34 cellular contexts compared by ENCODE assay signal in genomic region chr2:229202646-229203045, GRCh38.
"Had no signal": no experiment of that assay in that cellular context is flagged by ENCODE, and none has a peak within 500 bp of the region (broad histone marks: within the 10 kb centered on the region; RNA-seq: fewer than 3 reads in every experiment).

No MANE protein-coding gene starts in this region.

- H3K4me3 ChIP-seq: heart right ventricle, left ventricle myocardium inferior, ovary, uterus had no signal

- H3K27me3 ChIP-seq: heart right ventricle, neutrophil, ovary, uterus had no signal

- H3K4me1 Mint-ChIP-seq: activated CD4-positive, alpha-beta T cell treated with anti-CD3 and anti-CD28 coated beads for 36 hours; activated naive CD8-positive, alpha-beta T cell treated with anti-CD3 and anti-CD28 coated beads, Interleukin-2, amount 10 ng/mL, durations not matched to agents 7 days and 5 days; endodermal cell; mesothelial cell of epicardium; naive B cell; nephron progenitor cell; stimulated activated memory B cell treated with anti-CD40 and anti-IgM and Interleukin-4, amounts not matched to agents 10 μg/mL and 1 μg/mL and 100 μg/mL, for 72 hours; stimulated activated naive CD8-positive, alpha-beta T cell treated with anti-CD3 and anti-CD28 coated beads, Interleukin-15, amount 100 ng/mL, for 72 hours had no signal

- H3K27ac ChIP-seq: heart right ventricle, left ventricle myocardium inferior, neutrophil, ovary, uterus had no signal

- H3K4me1 ChIP-seq: heart right ventricle, left ventricle myocardium inferior, uterus had no signal

- H3K9me3 Mint-ChIP-seq: activated naive CD4-positive, alpha-beta T cell treated with anti-CD3 and anti-CD28 coated beads for 36 hours; endodermal cell; mesothelial cell of epicardium; nephron progenitor cell; stimulated activated naive CD8-positive, alpha-beta T cell treated with anti-CD3 and anti-CD28 coated beads, Interleukin-15, amount 100 ng/mL, for 72 hours; T-helper 2 cell treated with Interferon-gamma antibody and Interleukin-4, amounts not matched to agents 5 μg/mL and 100 μg/mL, for 36 hours; type B pancreatic cell had no signal

- H3K4me3 Mint-ChIP-seq: activated CD4-positive, alpha-beta T cell treated with anti-CD3 and anti-CD28 coated beads for 36 hours; activated naive CD4-positive, alpha-beta T cell treated with anti-CD3 and anti-CD28 coated beads for 36 hours; activated naive CD8-positive, alpha-beta T cell treated with anti-CD3 and anti-CD28 coated beads, Interleukin-2, amount 10 ng/mL, durations not matched to agents 7 days and 5 days; activated T-cell treated with anti-CD3 and anti-CD28 coated beads, Interleukin-2, amount 50 U/mL, for 72 hours; endodermal cell; mesothelial cell of epicardium; naive B cell; nephron progenitor cell; stimulated activated memory B cell treated with anti-CD40 and anti-IgM and Interleukin-4, amounts not matched to agents 10 μg/mL and 1 μg/mL and 100 μg/mL, for 72 hours; stimulated activated naive CD8-positive, alpha-beta T cell treated with anti-CD3 and anti-CD28 coated beads, Interleukin-15, amount 100 ng/mL, for 72 hours; T-helper 2 cell treated with Interferon-gamma antibody and Interleukin-4, amounts not matched to agents 5 μg/mL and 100 μg/mL, for 36 hours; type B pancreatic cell had no signal

- DNase-seq: activated CD4-positive, alpha-beta T cell treated with anti-CD3 and anti-CD28 coated beads for 36 hours; activated CD4-positive, alpha-beta T cell treated with anti-CD3 and anti-CD28 coated beads, Interleukin-2, amount 50 U/mL, for 4 hours; activated CD4-positive, CD25-positive, alpha-beta regulatory T cell; activated effector memory CD4-positive, alpha-beta T cell treated with anti-CD3 and anti-CD28 coated beads, Interleukin-2, amount 50 U/mL, for 16 hours; activated naive CD4-positive, alpha-beta T cell treated with anti-CD3 and anti-CD28 coated beads for 36 hours; activated naive CD8-positive, alpha-beta T cell treated with anti-CD3 and anti-CD28 coated beads, Interleukin-2, amount 10 ng/mL, durations not matched to agents 7 days and 5 days; activated T-cell treated with anti-CD3 and anti-CD28 coated beads for 4 hours; activated T-cell treated with anti-CD3 and anti-CD28 coated beads, Interleukin-2, amount 50 U/mL, for 72 hours; amygdala; caudate nucleus; cortex of kidney; endodermal cell; foreskin melanocyte; heart right ventricle; left ventricle myocardium inferior; mammary epithelial cell; naive B cell; nephron progenitor cell; ovary; retina; small intestine; stimulated activated CD4-positive, alpha-beta T cell treated with anti-CD3 and anti-CD28 coated beads, Interleukin-1b, Interleukin-23, amount 100 ng/mL, for 48 hours; stimulated activated CD4-positive, alpha-beta T cell treated with anti-CD3 and anti-CD28 coated beads, Interleukin-4, amount 100 ng/mL, for 4 hours; stimulated activated CD8-positive, alpha-beta memory T cell treated with anti-CD3 and anti-CD28 coated beads, Interleukin-4, amount 100 ng/mL, for 48 hours; stimulated activated naive CD8-positive, alpha-beta T cell treated with anti-CD3 and anti-CD28 coated beads, Interleukin-15, amount 100 ng/mL, for 72 hours; substantia nigra; T-helper 1 cell; uterus had no signal

- H3K36me3 Mint-ChIP-seq: activated naive CD8-positive, alpha-beta T cell treated with anti-CD3 and anti-CD28 coated beads, Interleukin-2, amount 10 ng/mL, durations not matched to agents 7 days and 5 days; mesothelial cell of epicardium; naive B cell; stimulated activated memory B cell treated with anti-CD40 and anti-IgM and Interleukin-4, amounts not matched to agents 10 μg/mL and 1 μg/mL and 100 μg/mL, for 72 hours; type B pancreatic cell had no signal

- H3K9me3 ChIP-seq: heart right ventricle, left ventricle myocardium inferior, neutrophil, ovary, uterus had no signal

- H3K36me3 ChIP-seq: heart right ventricle, left ventricle myocardium inferior, neutrophil, ovary, uterus had no signal

- H3K27me3 Mint-ChIP-seq: activated CD4-positive, alpha-beta T cell treated with anti-CD3 and anti-CD28 coated beads for 36 hours; activated naive CD8-positive, alpha-beta T cell treated with anti-CD3 and anti-CD28 coated beads, Interleukin-2, amount 10 ng/mL, durations not matched to agents 7 days and 5 days; naive B cell; progenitor cell of endocrine pancreas; stimulated activated memory B cell treated with anti-CD40 and anti-IgM and Interleukin-4, amounts not matched to agents 10 μg/mL and 1 μg/mL and 100 μg/mL, for 72 hours; stimulated activated naive CD8-positive, alpha-beta T cell treated with anti-CD3 and anti-CD28 coated beads, Interleukin-15, amount 100 ng/mL, for 72 hours had no signal

- H3K27ac Mint-ChIP-seq: activated CD4-positive, alpha-beta T cell treated with anti-CD3 and anti-CD28 coated beads for 36 hours; activated naive CD4-positive, alpha-beta T cell treated with anti-CD3 and anti-CD28 coated beads for 36 hours; activated naive CD8-positive, alpha-beta T cell treated with anti-CD3 and anti-CD28 coated beads, Interleukin-2, amount 10 ng/mL, durations not matched to agents 7 days and 5 days; activated T-cell treated with anti-CD3 and anti-CD28 coated beads, Interleukin-2, amount 50 U/mL, for 72 hours; endodermal cell; mesothelial cell of epicardium; naive B cell; nephron progenitor cell; progenitor cell of endocrine pancreas; stimulated activated memory B cell treated with anti-CD40 and anti-IgM and Interleukin-4, amounts not matched to agents 10 μg/mL and 1 μg/mL and 100 μg/mL, for 72 hours; stimulated activated naive CD8-positive, alpha-beta T cell treated with anti-CD3 and anti-CD28 coated beads, Interleukin-15, amount 100 ng/mL, for 72 hours; T-helper 2 cell treated with Interferon-gamma antibody and Interleukin-4, amounts not matched to agents 5 μg/mL and 100 μg/mL, for 36 hours; type B pancreatic cell had no signal
